ENCODE assay signal across 15 cellular contexts in the genomic region with DNA sequence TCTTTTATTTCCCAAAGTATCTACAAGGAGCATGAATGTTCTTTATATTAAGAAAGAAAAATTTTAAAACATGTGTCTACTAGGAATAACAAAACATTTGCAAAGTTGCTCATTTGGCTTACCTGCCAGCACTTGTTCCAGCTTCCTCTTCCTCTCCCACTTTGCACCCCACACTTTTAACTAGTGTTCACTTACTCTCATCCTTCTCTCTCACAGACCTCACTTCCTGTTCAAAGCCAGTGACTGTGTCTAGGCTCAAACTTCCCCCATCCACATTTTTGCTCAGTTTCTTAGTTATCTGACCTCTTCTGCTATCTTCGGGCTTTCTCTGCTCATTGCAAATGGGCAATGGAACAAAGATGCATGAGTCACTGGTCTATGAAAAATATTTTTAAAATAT.
"Had no signal": no experiment of that assay in that cellular context is flagged by ENCODE, and none has a peak within 500 bp of the region (broad histone marks: within the 10 kb centered on the region; RNA-seq: fewer than 3 reads in every experiment).

No MANE protein-coding gene starts in this region.

- H3K36me3 ChIP-seq: adrenal gland, esophagus squamous epithelium, tibial nerve had no signal

- H3K4me3 ChIP-seq: adrenal gland, esophagus squamous epithelium, mucosa of descending colon, psoas muscle, tibial nerve had no signal

- H3K4me1 ChIP-seq: adrenal gland, esophagus squamous epithelium, psoas muscle, tibial nerve had no signal

- H3K27me3 ChIP-seq: adrenal gland, esophagus squamous epithelium, tibial nerve had no signal

- H3K27ac ChIP-seq: adrenal gland, esophagus squamous epithelium, psoas muscle, tibial nerve had no signal

- DNase-seq: activated B cell treated with CpG ODN at 0.5 μM for 24 hours; activated CD4-positive, alpha-beta memory T cell treated with anti-CD3 and anti-CD28 coated beads for 36 hours; activated CD4-positive, alpha-beta T cell treated with anti-CD3 and anti-CD28 coated beads for 4 hours; activated gamma-delta T cell treated with Interleukin-2 at 50 U/mL for 16 hours; activated T-cell treated with anti-CD3 and anti-CD28 coated beads for 4 hours; adrenal gland; effector CD8-positive, alpha-beta T cell; esophagus squamous epithelium; mesenchymal stem cell; mucosa of descending colon; naive B cell; psoas muscle; right cardiac atrium had no signal

- FAIRE-seq: astrocyte had no signal

- H3K9me3 ChIP-seq: adrenal gland, esophagus squamous epithelium, mucosa of descending colon, psoas muscle, tibial nerve had no signal
